ENCODE assay signal across 8 cellular contexts in the genomic region with DNA sequence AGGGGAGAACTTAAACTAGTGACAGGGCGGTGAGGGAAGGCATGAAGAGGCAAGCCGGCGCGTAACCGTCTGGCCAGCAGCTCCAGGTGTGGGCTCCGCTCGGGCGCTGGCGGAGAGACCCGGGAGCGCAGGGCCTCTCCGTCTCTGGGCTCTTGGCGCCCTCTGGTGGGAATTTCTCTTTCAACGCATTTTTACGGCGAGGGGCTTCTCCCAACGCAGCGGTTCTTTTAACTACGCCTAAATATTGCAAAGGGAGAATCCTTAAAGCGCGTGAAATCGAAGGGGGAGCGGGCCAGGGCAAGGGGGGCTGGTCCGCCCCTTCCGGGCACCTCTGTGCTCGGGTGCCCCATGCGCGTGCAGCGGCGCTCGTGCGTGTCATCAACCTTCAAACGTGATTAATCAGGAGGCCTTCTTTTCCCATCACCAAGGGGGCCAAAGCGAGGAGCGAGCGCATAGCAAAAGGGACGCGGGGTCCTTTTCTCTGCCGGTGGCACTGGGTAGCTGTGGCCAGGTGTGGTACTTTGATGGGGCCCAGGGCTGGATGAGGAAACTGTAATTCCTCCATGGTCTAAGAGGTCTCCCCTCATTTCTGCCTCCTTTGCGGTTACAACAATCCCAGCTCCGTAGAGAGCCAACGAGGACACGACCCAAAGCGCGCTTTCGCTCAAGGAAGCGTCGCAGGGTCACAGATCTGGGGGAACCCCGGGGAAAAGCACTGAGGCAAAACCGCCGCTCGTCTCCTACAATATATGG. TPM values are rescaled to one million over a fixed set of nuclear protein-coding genes. Genes with fewer than 3 reads are reported as not detected.
DNase-seq lines count a peak whose midpoint lies in the region; ATAC-seq, FAIRE-seq and TF ChIP-seq lines count a peak whose summit lies in the region.

No MANE protein-coding gene starts in this region.

- H3K4me3 ChIP-seq in K562 (peak overlapping the region; percentile 39), spleen (peak overlapping the region; percentile 16 to 72 (median 44))

- no peaks in the 10 kb centered on the region for H3K9me1 ChIP-seq in K562 (ENCODE audit: control insufficient read depth, insufficient read depth, low read length)

- peaks cover 0 to 7% of the 10 kb centered on the region in 2 experiments; a peak in 1 of 5 replicates for H3K27me3 ChIP-seq in K562 (ENCODE audit: control insufficient read depth in 2 of 2, insufficient read depth in 2 of 2, low read length in 2 of 2)
- H3K27me3 ChIP-seq in spleen (replicated peaks in 1 of 7) = peaks cover 27 to 97% (median 81%) of the 10 kb centered on the region in 7 donors

- CTCF ChIA-PET in K562 (lab: Yijun Ruan, JAX; ENCODE audit: low intra/inter-chr PET ratio) = interaction anchor here (0.6 to 4.2 kb wide), 18 partner anchors 51 to 992 kb away, joined by 3 to 28 read pairs (median 4); no protein-coding TSS in a partner anchor

- peak overlapping the region; percentile 91 for H2AFZ ChIP-seq in K562 (ENCODE audit: low read depth, low read length)

- TF ChIP-seq RAD21 in K562 (CRISPR knock-in tag; conservative IDR thresholded peaks at IDR 0.05 in 1 of 2, IDR thresholded peaks at IDR 0.05 in 1 of 2) = peak; percentile 96

- peak; percentile 78 for DNase-seq in AG08396 (ENCODE audit: low spot score)
- DNase-seq in GM19239 (ENCODE audit: insufficient read length, low spot score) = peak; percentile 65
- peak; percentile 81 for DNase-seq in NCI-H1694 (lab: John Stamatoyannopoulos, UW)
- DNase-seq in T-helper 2 cell = peak in 4 of 5 experiments; percentile 20 to 74 (median 48)
- DNase-seq in K562 (ENCODE audit: extremely low read depth in 1 of 4, low spot score in 3 of 4) = peak; percentile 85 to 88 (median 87)
- peak; percentile 80 for DNase-seq in iPS-NIHi7 (ENCODE audit: extremely low spot score)
- DNase-seq in spleen = peak; percentile 81
- no peak for DNase-seq in GM12891 (ENCODE audit: insufficient read length, low spot score)

- in situ Hi-C loops in K562 (cut with MboI) = loop anchor here (10.0 to 25.0 kb wide), 2 partner anchors 451 to 879 kb away; no protein-coding TSS in a partner anchor

- H3K4me1 ChIP-seq in K562 (replicated peaks in 1 of 2; ENCODE audit: control insufficient read depth in 2 of 2, insufficient read depth in 2 of 2, low read length in 2 of 2) = peaks cover 6 to 48% of the 10 kb centered on the region in 2 experiments
- H3K4me1 ChIP-seq in spleen = peaks cover 45 to 78% (median 62%) of the 10 kb centered on the region in 6 donors

- BruUV-seq in K562 (replicated peaks; lab: Mats Ljungman, UMichigan) = no TSS peak

- H3K36me3 ChIP-seq in K562 (ENCODE audit: control insufficient read depth, insufficient read depth, low read length) (no peaks in the 10 kb centered on the region), spleen (no peaks in the 10 kb centered on the region)

- no peaks in the 10 kb centered on the region for H4K20me1 ChIP-seq in K562 (replicated peaks; ENCODE audit: control insufficient read depth, insufficient read depth, low read length)

- peak; percentile 89 for FAIRE-seq in GM19239 (lab: Jason Lieb, UNC)
- peak; percentile 85 for FAIRE-seq in K562 (lab: Jason Lieb, UNC)
- FAIRE-seq in GM12891 (lab: Jason Lieb, UNC) = no peak

- H3K27ac ChIP-seq in K562 (ENCODE audit: extremely low read depth, low read depth, low read length) (no peak overlapping the region), spleen (no peak overlapping the region)

- no peak for TF ChIP-seq EP300 in K562 (IDR thresholded peaks at IDR 0.05; ENCODE audit: low read length)

- peak; percentile 87 for ATAC-seq in K562

- TF ChIP-seq CTCF in K562 (IDR thresholded peaks at IDR 0.05 in 2 of 3, conservative IDR thresholded peaks at IDR 0.05 in 1 of 3; ENCODE audit: insufficient read depth in 2 of 3, low read depth in 1 of 3, low read length in 3 of 3) = peak; percentile 94 to 98 (median 95)
- peak; percentile 39 to 75 (median 66) for TF ChIP-seq CTCF in spleen (IDR thresholded peaks at IDR 0.05 in 8 of 11, conservative IDR thresholded peaks at IDR 0.05 in 3 of 11)

- POLR2A ChIA-PET in K562 (lab: Yijun Ruan, JAX) = interaction anchor here (0.6 to 2.2 kb wide), 7 partner anchors 18 to 539 kb away, joined by 3 to 6 read pairs (median 3); no protein-coding TSS in a partner anchor

- H3K9me3 ChIP-seq in K562 (replicated peaks; ENCODE audit: control insufficient read depth, insufficient read depth, low read depth, low read length) = no peaks in the 10 kb centered on the region
- H3K9me3 ChIP-seq in spleen = no peaks in the 10 kb centered on the region

- TF ChIP-seq POLR2A in K562 (conservative IDR thresholded peaks at IDR 0.05) (no peak), spleen (IDR thresholded peaks at IDR 0.05) (no peak), GM12891 (IDR thresholded peaks at IDR 0.05; ENCODE audit: low read depth, low read length) (no peak)

- peak overlapping the region; percentile 32 to 76; a peak in 3 of 4 replicates for H3K9ac ChIP-seq in K562 (ENCODE audit: insufficient read depth in 1 of 2, low read depth in 2 of 2, low read length in 2 of 2)

- intact Hi-C loops in K562 (cut with micrococcal nuclease) (loop anchor here (2.0 to 10.0 kb wide), 3 partner anchors 57 to 883 kb away; no protein-coding TSS in a partner anchor), spleen (cut with DNase I; ENCODE audit: low total_unique reads) (loop anchor here (10.0 kb wide), 3 partner anchors 411 to 581 kb away; no protein-coding TSS in a partner anchor)

- H3K4me2 ChIP-seq in K562 (ENCODE audit: insufficient read depth, low read length) = peak overlapping the region; percentile 83

- under 1% methylated on average over 52 of the region's 52 CpGs for WGBS in K562 (ENCODE audit: insufficient coverage, low coverage, missing lambda C conversion rate)
- 1 to 3% (median 2%) methylated on average over 52 of the region's 52 CpGs for WGBS in spleen, 5 donors

- H3K79me2 ChIP-seq in K562 (ENCODE audit: control insufficient read depth, insufficient read depth, low read length) = no peaks in the 10 kb centered on the region; the same call in 2 of the 3 replicates

TF ChIP-seq in K562, 482 proteins besides CTCF, POLR2A, EP300 and RAD21 (continues in another document):
- TF ChIP-seq ZNF12 (CRISPR knock-in tag; IDR thresholded peaks at IDR 0.05) (0 out of 2 replicates have a peak, but pooled peaks have one; percentile 22), ZNF584 (CRISPR knock-in tag; IDR thresholded peaks at IDR 0.05; ENCODE audit: low read depth) (no peak), ZNF354B (CRISPR knock-in tag; IDR thresholded peaks at IDR 0.05) (no peak), ZNF146 (CRISPR knock-in tag; IDR thresholded peaks at IDR 0.05; ENCODE audit: unreplicated experiment) (no peak)

TF ChIP-seq in GM12891, 5 proteins besides CTCF, POLR2A, EP300 and RAD21:
- TF ChIP-seq POU2F2 (IDR thresholded peaks at IDR 0.05; ENCODE audit: low read depth, low read length) (no peak), SPI1 (IDR thresholded peaks at IDR 0.05; ENCODE audit: low read depth, low read length) (no peak), TAF1 (IDR thresholded peaks at IDR 0.05; ENCODE audit: low read depth, low read length) (no peak), PAX5 (IDR thresholded peaks at IDR 0.05; ENCODE audit: insufficient read depth, low read length, severe bottlenecking) (no peak), POLR2AphosphoS5 (IDR thresholded peaks at IDR 0.05; ENCODE audit: low read depth, low read length) (no peak)

RNA-seq across cellular contexts. Expression of gene GAD1, which starts 0.8 kb away (rescaled TPM):
- total RNA-seq in K562 (2011; cell fraction: chromatin; rRNA removed; ENCODE audit: low replicate concordance) = 24.1 and 26.9 TPM in 2 replicates
- 7.4 and 9.5 TPM in 2 replicates for total RNA-seq in K562 (2011; cell fraction: nucleolus; rRNA removed)
- 8.8 and 21.6 TPM in 2 replicates for total RNA-seq in K562 (2011; cell fraction: nucleoplasm; rRNA removed)
- total RNA-seq in K562 (2014; rRNA removed) (22.0 and 29.1 TPM in 2 replicates), K562 (2014; rRNA removed; fragmentation: Illumina TruSeq; extraction: Trizol) (10.9 and 11.7 TPM in 2 replicates), K562 (2015; rRNA removed; fragmentation: Illumina TruSeq; extraction: Trizol) (16.8 and 17.6 TPM in 2 replicates), K562 (2021) (14.5 and 15.7 TPM in 2 replicates), spleen (1 to 10 TPM in 1 of 7 donors, under 1 TPM in 3, not detected in 3; 0.11 to 1.4 (median 0.45) TPM)
- polyA plus RNA-seq in K562 (2011; rRNA removed) (11.7 and 26.2 TPM in 2 replicates), K562 (2014; fragmentation: Illumina TruSeq; extraction: Trizol) (9.8 and 15.0 TPM in 2 replicates), K562 (2014; fragmentation: Nextera tagmentation; extraction: Ambion mirVana) (1 to 10 TPM; 2.7 to 3.9 TPM), K562 (2014; rRNA removed) (20.8 and 24.1 TPM in 2 replicates), spleen (under 1 TPM; 0.08 to 0.16 (median 0.13) TPM)
- polyA plus RNA-seq in K562 (2011; cell fraction: cytosol; rRNA removed) = 10.0 and 35.0 TPM in 2 replicates
- polyA plus RNA-seq in K562 (2011; cell fraction: nucleus; rRNA removed) = 30.8 and 75.5 TPM in 2 replicates
- 26.2 and 30.3 TPM in 2 replicates for polyA plus RNA-seq in K562 (2012)
- polyA minus RNA-seq in K562 (2011; rRNA and poly(A)+ RNA removed) = 5.3 and 14.2 TPM in 2 replicates
- 7.2 and 12.0 TPM in 2 replicates for polyA minus RNA-seq in K562 (2011; cell fraction: cytosol; rRNA and poly(A)+ RNA removed)
- polyA minus RNA-seq in K562 (2011; cell fraction: nucleus; rRNA and poly(A)+ RNA removed) = 15.6 and 21.4 TPM in 2 replicates
- polyA plus RNA-seq in GM12891 (2012; ENCODE audit: low read depth, missing spikeins) = 0.45 TPM

RNA-seq across cellular contexts. Expression of gene ERICH2, which starts 45.7 kb away (rescaled TPM):
- not detected in 2 replicates for total RNA-seq in K562 (2011; cell fraction: chromatin; rRNA removed; ENCODE audit: low replicate concordance)
- not detected in 2 replicates for total RNA-seq in K562 (2011; cell fraction: nucleolus; rRNA removed)
- not detected in 2 replicates for total RNA-seq in K562 (2011; cell fraction: nucleoplasm; rRNA removed)
- total RNA-seq in K562 (2014; rRNA removed) (1.1 and 1.2 TPM in 2 replicates), K562 (2014; rRNA removed; fragmentation: Illumina TruSeq; extraction: Trizol) (1.2 and 2.4 TPM in 2 replicates), K562 (2015; rRNA removed; fragmentation: Illumina TruSeq; extraction: Trizol) (1.2 and 1.6 TPM in 2 replicates), K562 (2021) (1.2 and 1.3 TPM in 2 replicates), spleen (not detected)
- polyA plus RNA-seq in K562 (2011; rRNA removed) (1.5 and 1.8 TPM in 2 replicates), K562 (2014; fragmentation: Illumina TruSeq; extraction: Trizol) (1.1 and 1.6 TPM in 2 replicates), K562 (2014; fragmentation: Nextera tagmentation; extraction: Ambion mirVana) (1 to 10 TPM in 1 of 2 experiments, under 1 TPM in 1; 0.85 to 1.0 TPM), K562 (2014; rRNA removed) (1.4 and 1.8 TPM in 2 replicates), spleen (under 1 TPM in 1 of 3 donors, not detected in 2; 0.14 TPM)
- 0.12 TPM in 1 of 2 replicates, not detected in the other for polyA plus RNA-seq in K562 (2011; cell fraction: cytosol; rRNA removed)
- 0.36 TPM in 1 of 2 replicates, not detected in the other for polyA plus RNA-seq in K562 (2011; cell fraction: nucleus; rRNA removed)
- 3.3 and 13.0 TPM in 2 replicates for polyA plus RNA-seq in K562 (2012)
- 0.66 and 0.70 TPM in 2 replicates for polyA minus RNA-seq in K562 (2011; rRNA and poly(A)+ RNA removed)
- polyA minus RNA-seq in K562 (2011; cell fraction: cytosol; rRNA and poly(A)+ RNA removed) = not detected in 2 replicates
- polyA minus RNA-seq in K562 (2011; cell fraction: nucleus; rRNA and poly(A)+ RNA removed) = 0.89 TPM in 1 of 2 replicates, not detected in the other
- polyA plus RNA-seq in GM12891 (2012; ENCODE audit: low read depth, missing spikeins) = not detected
